ENCODE assay signal across 9 cellular contexts in the genomic region with DNA sequence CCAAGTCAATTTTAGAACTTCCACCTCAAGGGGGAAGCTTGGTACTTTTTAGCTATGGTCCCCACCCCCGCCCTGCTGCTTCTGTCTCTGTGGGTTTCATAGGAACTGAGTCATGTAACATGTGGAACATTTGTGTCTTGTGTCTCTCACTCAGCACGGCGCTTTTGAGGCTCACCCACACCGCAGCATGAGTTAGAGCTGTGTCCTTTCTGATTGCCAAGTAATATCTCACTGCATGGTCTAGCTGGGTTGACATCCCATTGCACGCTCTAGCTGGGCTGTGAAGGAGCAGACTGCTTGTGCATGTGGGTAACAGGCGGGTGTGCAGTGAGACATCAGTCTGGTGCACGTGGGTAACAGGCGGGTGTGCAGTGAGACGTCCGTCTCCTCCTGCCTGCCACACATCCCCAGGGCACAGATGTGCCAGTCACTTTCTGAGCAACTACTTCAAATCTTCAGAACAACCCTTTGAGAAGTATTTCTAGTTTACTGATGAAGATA. TPM values are rescaled to one million over a fixed set of nuclear protein-coding genes. Genes with fewer than 3 reads are reported as not detected.
DNase-seq lines count a peak whose midpoint lies in the region; ATAC-seq, FAIRE-seq and TF ChIP-seq lines count a peak whose summit lies in the region.
"Had no signal": no experiment of that assay in that cellular context is flagged by ENCODE, and none has a peak within 500 bp of the region (broad histone marks: within the 10 kb centered on the region; RNA-seq: fewer than 3 reads in every experiment).

No MANE protein-coding gene starts in this region.

- H3K4me1 ChIP-seq in Karpas-422 (ENCODE audit: low read length) (peaks cover 9% of the 10 kb centered on the region), HepG2 (ENCODE audit: insufficient read depth, low read length) (no peaks in the 10 kb centered on the region), Caco-2 (0 out of 2 replicates have a peak, but pooled peaks cover 6% of the 10 kb centered on the region)

- H3K36me3 ChIP-seq in Karpas-422 (ENCODE audit: insufficient read depth, low read length) (no peaks in the 10 kb centered on the region), HepG2 (replicated peaks in 1 of 2; ENCODE audit: control insufficient read depth in 1 of 2, insufficient read depth in 2 of 2, low read length in 2 of 2) (peaks cover 16 to 34% of the 10 kb centered on the region in 2 experiments; a peak in 4 of 5 replicates), Caco-2 (ENCODE audit: control insufficient read depth, insufficient read depth, low read length) (no peaks in the 10 kb centered on the region)

- CTCF ChIA-PET in HepG2 (lab: Yijun Ruan, JAX; ENCODE audit: low intra/inter-chr PET ratio, low total read pairs) (no interaction called here), Caco-2 (lab: Charles Lee) (interaction anchor here (0.6 kb wide), 1 partner anchor 1459 kb away, joined by 3 read pairs; no protein-coding TSS in a partner anchor)

- no peaks in the 10 kb centered on the region for H3K9me2 ChIP-seq in Karpas-422 (replicated peaks; ENCODE audit: insufficient read depth, low read length)

- H3K79me2 ChIP-seq in Karpas-422 (ENCODE audit: low read length) = no peaks in the 10 kb centered on the region
- no peaks in the 10 kb centered on the region for H3K79me2 ChIP-seq in HepG2 (ENCODE audit: insufficient read depth, low read length)

- peaks cover 5% of the 10 kb centered on the region for H3K4me1 Mint-ChIP-seq in Caco-2 (ENCODE audit: low read depth, unreplicated experiment)
- H3K4me1 Mint-ChIP-seq: nephron had no signal

- intact Hi-C loops in HepG2 (cut with micrococcal nuclease; ENCODE audit: unreplicated experiment) = no loop called here
- intact Hi-C loops in Caco-2 (cut with micrococcal nuclease; ENCODE audit: unreplicated experiment) = no loop called here

- H3K9me3 Mint-ChIP-seq in Caco-2 (ENCODE audit: unreplicated experiment) = no peaks in the 10 kb centered on the region
- H3K9me3 Mint-ChIP-seq: nephron had no signal

- H3K9ac ChIP-seq in Karpas-422 (ENCODE audit: low read length) (no peak overlapping the region), HepG2 (ENCODE audit: insufficient read depth, low read depth, low read length) (no peak overlapping the region)

- no peaks in the 10 kb centered on the region for H4K20me1 ChIP-seq in Karpas-422 (ENCODE audit: insufficient read depth, low read depth, low read length)
- no peaks in the 10 kb centered on the region for H4K20me1 ChIP-seq in HepG2 (ENCODE audit: insufficient read depth, low read length)

- 97% methylated on average over 10 of the region's 10 CpGs for WGBS in HepG2 (ENCODE audit: low lambda C conversion rate)

- no peaks in the 10 kb centered on the region for H3K9me3 ChIP-seq in Karpas-422 (ENCODE audit: low read length)
- H3K9me3 ChIP-seq in HepG2 (ENCODE audit: low read length) = no peaks in the 10 kb centered on the region
- H3K9me3 ChIP-seq in Caco-2 = no peaks in the 10 kb centered on the region

- TF ChIP-seq CTCF in HepG2 (CRISPR knock-in tag; IDR thresholded peaks at IDR 0.05) = no peak
- no peak for TF ChIP-seq CTCF in Caco-2 (IDR thresholded peaks at IDR 0.05; ENCODE audit: insufficient read depth in 1 of 2, low read depth in 1 of 2, low read length in 1 of 2, severe bottlenecking in 1 of 2, unreplicated experiment in 1 of 2)

- H3K36me3 Mint-ChIP-seq in Caco-2 (ENCODE audit: insufficient read depth, unreplicated experiment) = no peaks in the 10 kb centered on the region

- no peaks in the 10 kb centered on the region for H3K27me3 Mint-ChIP-seq in Caco-2 (ENCODE audit: insufficient read depth, unreplicated experiment)

- no peak for FAIRE-seq in HepG2 (lab: Jason Lieb, UNC)

- TF ChIP-seq EP300 in HepG2 (IDR thresholded peaks at IDR 0.05; ENCODE audit: low read depth in 2 of 2, low read length in 2 of 2) (no peak), HepG2 (CRISPR knock-in tag; IDR thresholded peaks at IDR 0.05; ENCODE audit: borderline replicate concordance) (no peak)

- DNase-seq in Karpas-422 (peak; percentile 45), activated T-cell treated with anti-CD3 and anti-CD28 coated beads for 48 hours (ENCODE audit: low read depth) (peak; percentile 79), HepG2 (ENCODE audit: low spot score) (no peak), Caco-2 (no peak), HPDE6-E6E7 (ENCODE audit: extremely low spot score) (no peak), DMS53 treated with DMSO at 0.1 percent for 48 hours (lab: John Stamatoyannopoulos, UW; ENCODE audit: unreplicated experiment) (no peak)
- DNase-seq in stimulated activated CD8-positive, alpha-beta memory T cell treated with anti-CD3 and anti-CD28 coated beads, Interleukin-7, amount 100 ng/mL, for 48 hours (ENCODE audit: extremely low read depth in 1 of 2, low read depth in 1 of 2) = peak; percentile 75 to 90

- TF ChIP-seq RAD21 in HepG2 (CRISPR knock-in tag; IDR thresholded peaks at IDR 0.05) = no peak

- H3K27me3 ChIP-seq in Karpas-422 (ENCODE audit: low read length) (no peaks in the 10 kb centered on the region), HepG2 (ENCODE audit: control insufficient read depth in 1 of 2, insufficient read depth in 2 of 2, low read length in 2 of 2) (no peaks in the 10 kb centered on the region), Caco-2 (replicated peaks; ENCODE audit: control insufficient read depth, insufficient read depth, low read length) (no peaks in the 10 kb centered on the region)

- H2AFZ ChIP-seq in Karpas-422 (ENCODE audit: low read length) (no peak overlapping the region), HepG2 (ENCODE audit: low read length) (no peak overlapping the region)

- in situ Hi-C loops in HepG2 (cut with HindIII; ENCODE audit: extremely low pct_ligation_motif_present, low pct_unique_long_range_greater_than_20kb) = no loop called here

- H3K4me3 Mint-ChIP-seq in Caco-2 (ENCODE audit: unreplicated experiment) = no peak overlapping the region
- H3K4me3 Mint-ChIP-seq: nephron had no signal

- H3K4me3 ChIP-seq in Karpas-422 (ENCODE audit: low read length) (no peak overlapping the region), HepG2 (replicated peaks in 1 of 3; ENCODE audit: insufficient read depth in 1 of 3, low read depth in 2 of 3, low read length in 3 of 3) (no peak overlapping the region), Caco-2 (ENCODE audit: low read depth, low read length) (no peak overlapping the region)

- TF ChIP-seq POLR2A in HepG2 (IDR thresholded peaks at IDR 0.05; ENCODE audit: insufficient read depth in 1 of 2, low read depth in 2 of 2, low read length in 2 of 2) = 0 out of 4 replicates have a peak, but pooled peaks of 1 of the 2 experiments have one; percentile 42

- peak; percentile 63 for ATAC-seq in GM21367 (IDR thresholded peaks at IDR 0.05; ENCODE audit: unreplicated experiment)
- no peak for ATAC-seq in HepG2

- no peak overlapping the region for H3K27ac Mint-ChIP-seq in Caco-2 (ENCODE audit: unreplicated experiment)
- H3K27ac Mint-ChIP-seq: nephron had no signal

- BruUV-seq in HepG2 (replicated peaks; lab: Mats Ljungman, UMichigan) (TSS peak; percentile 5), Caco-2 (replicated peaks; lab: Mats Ljungman, UMichigan) (no TSS peak)

- H3K27ac ChIP-seq in Karpas-422 (ENCODE audit: low read length) (no peak overlapping the region), HepG2 (ENCODE audit: extremely low read length, insufficient read depth, low read length) (no peak overlapping the region)

- H3K4me2 ChIP-seq in Karpas-422 (ENCODE audit: low read depth, low read length, poor library complexity, severe bottlenecking) = no peak overlapping the region
- H3K4me2 ChIP-seq in HepG2 (ENCODE audit: low read depth, low read length) = no peak overlapping the region

- POLR2A ChIA-PET in HepG2 (lab: Yijun Ruan, JAX) = no interaction called here
- POLR2A ChIA-PET in Caco-2 (lab: Charles Lee) = no interaction called here

RNA-seq across cellular contexts. Expression of a gene that starts 26.4 kb away (rescaled TPM):
- total RNA-seq in Karpas-422 (2014; rRNA removed; shearing (Covaris generic); ENCODE audit: low replicate concordance) = 163 and 177 TPM in 2 replicates
- 84.4 and 155 TPM in 2 replicates for total RNA-seq in HepG2 (2016; rRNA removed; fragmentation: Illumina TruSeq; extraction: Trizol)
- 20.4 and 21.0 TPM in 2 replicates for total RNA-seq in HepG2 (2016; cell fraction: cytosol; rRNA removed; fragmentation: Illumina TruSeq; extraction: Trizol; ENCODE audit: low read depth)
- 65.4 and 165 TPM in 2 replicates for total RNA-seq in HepG2 (2016; cell fraction: insoluble cytoplasmic fraction; rRNA removed; fragmentation: Illumina TruSeq; extraction: Trizol)
- total RNA-seq in HepG2 (2016; cell fraction: membrane; rRNA removed; fragmentation: Illumina TruSeq; extraction: Trizol) = 76.8 and 82.0 TPM in 2 replicates
- total RNA-seq in HepG2 (2016; cell fraction: nucleus; rRNA removed; fragmentation: Illumina TruSeq; extraction: Trizol) = 144 and 171 TPM in 2 replicates
- 79.6 and 84.0 TPM in 2 replicates for polyA plus RNA-seq in HepG2 (2011; rRNA removed)
- 58.4 and 80.8 TPM in 2 replicates for polyA plus RNA-seq in HepG2 (2011; cell fraction: cytosol; rRNA removed)
- 118 and 147 TPM in 2 replicates for polyA plus RNA-seq in HepG2 (2011; cell fraction: nucleus; rRNA removed)
- 135 and 207 TPM in 2 replicates for polyA plus RNA-seq in HepG2 (2012)
- polyA plus RNA-seq in HepG2 (2016; cell fraction: cytosol; fragmentation: Illumina TruSeq; extraction: Trizol; ENCODE audit: low read depth) = 17.8 and 19.1 TPM in 2 replicates
- polyA plus RNA-seq in HepG2 (2016; cell fraction: insoluble cytoplasmic fraction; fragmentation: Illumina TruSeq; extraction: Trizol; ENCODE audit: low read depth) = 93.2 and 121 TPM in 2 replicates
- polyA plus RNA-seq in HepG2 (2016; cell fraction: membrane; fragmentation: Illumina TruSeq; extraction: Trizol; ENCODE audit: low read depth) = 56.5 and 59.3 TPM in 2 replicates
- polyA plus RNA-seq in HepG2 (2016; cell fraction: nucleus; fragmentation: Illumina TruSeq; extraction: Trizol; ENCODE audit: insufficient read depth, low read depth) = 307 and 313 TPM in 2 replicates
- 157 and 170 TPM in 2 replicates for polyA minus RNA-seq in HepG2 (2011; rRNA and poly(A)+ RNA removed; ENCODE audit: low replicate concordance)
- polyA minus RNA-seq in HepG2 (2011; cell fraction: cytosol; rRNA and poly(A)+ RNA removed) = 88.7 and 88.8 TPM in 2 replicates
- polyA minus RNA-seq in HepG2 (2011; cell fraction: nucleus; rRNA and poly(A)+ RNA removed) = 35.7 and 42.5 TPM in 2 replicates
- 495 and 534 TPM in 2 replicates for total RNA-seq in Caco-2 (2022)

RNA-seq across cellular contexts. Expression of a gene that starts 40.6 kb away (rescaled TPM):
- not detected in 2 replicates for total RNA-seq in Karpas-422 (2014; rRNA removed; shearing (Covaris generic); ENCODE audit: low replicate concordance)
- 85.7 and 106 TPM in 2 replicates for total RNA-seq in HepG2 (2016; rRNA removed; fragmentation: Illumina TruSeq; extraction: Trizol)
- total RNA-seq in HepG2 (2016; cell fraction: cytosol; rRNA removed; fragmentation: Illumina TruSeq; extraction: Trizol; ENCODE audit: low read depth) = 32.7 and 37.9 TPM in 2 replicates
- total RNA-seq in HepG2 (2016; cell fraction: insoluble cytoplasmic fraction; rRNA removed; fragmentation: Illumina TruSeq; extraction: Trizol) = 85.8 and 97.2 TPM in 2 replicates
- total RNA-seq in HepG2 (2016; cell fraction: membrane; rRNA removed; fragmentation: Illumina TruSeq; extraction: Trizol) = 29.8 and 38.9 TPM in 2 replicates
- total RNA-seq in HepG2 (2016; cell fraction: nucleus; rRNA removed; fragmentation: Illumina TruSeq; extraction: Trizol) = 97.3 and 115 TPM in 2 replicates
- 66.8 and 70.0 TPM in 2 replicates for polyA plus RNA-seq in HepG2 (2011; rRNA removed)
- polyA plus RNA-seq in HepG2 (2011; cell fraction: cytosol; rRNA removed) = 69.7 and 71.1 TPM in 2 replicates
- 186 and 199 TPM in 2 replicates for polyA plus RNA-seq in HepG2 (2011; cell fraction: nucleus; rRNA removed)
- 44.2 and 48.2 TPM in 2 replicates for polyA plus RNA-seq in HepG2 (2012)
- polyA plus RNA-seq in HepG2 (2016; cell fraction: cytosol; fragmentation: Illumina TruSeq; extraction: Trizol; ENCODE audit: low read depth) = 21.5 and 23.0 TPM in 2 replicates
- 68.8 and 71.9 TPM in 2 replicates for polyA plus RNA-seq in HepG2 (2016; cell fraction: insoluble cytoplasmic fraction; fragmentation: Illumina TruSeq; extraction: Trizol; ENCODE audit: low read depth)
- polyA plus RNA-seq in HepG2 (2016; cell fraction: membrane; fragmentation: Illumina TruSeq; extraction: Trizol; ENCODE audit: low read depth) = 18.4 and 18.5 TPM in 2 replicates
- polyA plus RNA-seq in HepG2 (2016; cell fraction: nucleus; fragmentation: Illumina TruSeq; extraction: Trizol; ENCODE audit: insufficient read depth, low read depth) = 127 and 130 TPM in 2 replicates
- polyA minus RNA-seq in HepG2 (2011; rRNA and poly(A)+ RNA removed; ENCODE audit: low replicate concordance) = 132 TPM in 1 of 2 replicates, not detected in the other
- polyA minus RNA-seq in HepG2 (2011; cell fraction: cytosol; rRNA and poly(A)+ RNA removed) = 12.6 and 15.9 TPM in 2 replicates
- polyA minus RNA-seq in HepG2 (2011; cell fraction: nucleus; rRNA and poly(A)+ RNA removed) = 114 and 132 TPM in 2 replicates
- 0.74 and 1.7 TPM in 2 replicates for total RNA-seq in Caco-2 (2022)

RNA-seq across cellular contexts. Expression of a gene that starts 55.5 kb away (rescaled TPM):
- 30.1 and 36.5 TPM in 2 replicates for total RNA-seq in Karpas-422 (2014; rRNA removed; shearing (Covaris generic); ENCODE audit: low replicate concordance)
- total RNA-seq in HepG2 (2016; rRNA removed; fragmentation: Illumina TruSeq; extraction: Trizol) (13.0 and 20.2 TPM in 2 replicates), Caco-2 (2022) (44.4 and 50.6 TPM in 2 replicates)
- total RNA-seq in HepG2 (2016; cell fraction: cytosol; rRNA removed; fragmentation: Illumina TruSeq; extraction: Trizol; ENCODE audit: low read depth) = 63.3 and 63.4 TPM in 2 replicates
- total RNA-seq in HepG2 (2016; cell fraction: insoluble cytoplasmic fraction; rRNA removed; fragmentation: Illumina TruSeq; extraction: Trizol) = 11.2 and 21.0 TPM in 2 replicates
- total RNA-seq in HepG2 (2016; cell fraction: membrane; rRNA removed; fragmentation: Illumina TruSeq; extraction: Trizol) = 26.8 and 28.3 TPM in 2 replicates
- 25.5 and 26.4 TPM in 2 replicates for total RNA-seq in HepG2 (2016; cell fraction: nucleus; rRNA removed; fragmentation: Illumina TruSeq; extraction: Trizol)
- polyA plus RNA-seq in HepG2 (2011; rRNA removed) = 23.8 and 24.6 TPM in 2 replicates
- polyA plus RNA-seq in HepG2 (2011; cell fraction: cytosol; rRNA removed) = 21.1 and 26.1 TPM in 2 replicates
- 58.9 and 72.7 TPM in 2 replicates for polyA plus RNA-seq in HepG2 (2011; cell fraction: nucleus; rRNA removed)
- polyA plus RNA-seq in HepG2 (2012) = 16.2 and 18.3 TPM in 2 replicates
- 6.1 and 6.3 TPM in 2 replicates for polyA plus RNA-seq in HepG2 (2016; cell fraction: cytosol; fragmentation: Illumina TruSeq; extraction: Trizol; ENCODE audit: low read depth)
- polyA plus RNA-seq in HepG2 (2016; cell fraction: insoluble cytoplasmic fraction; fragmentation: Illumina TruSeq; extraction: Trizol; ENCODE audit: low read depth) = 10.3 and 13.0 TPM in 2 replicates
- polyA plus RNA-seq in HepG2 (2016; cell fraction: membrane; fragmentation: Illumina TruSeq; extraction: Trizol; ENCODE audit: low read depth) = 7.4 and 8.4 TPM in 2 replicates
- 24.7 and 27.2 TPM in 2 replicates for polyA plus RNA-seq in HepG2 (2016; cell fraction: nucleus; fragmentation: Illumina TruSeq; extraction: Trizol; ENCODE audit: insufficient read depth, low read depth)
- polyA minus RNA-seq in HepG2 (2011; rRNA and poly(A)+ RNA removed; ENCODE audit: low replicate concordance) = 44.9 and 76.3 TPM in 2 replicates
- 24.6 and 25.1 TPM in 2 replicates for polyA minus RNA-seq in HepG2 (2011; cell fraction: cytosol; rRNA and poly(A)+ RNA removed)
- 76.5 and 78.6 TPM in 2 replicates for polyA minus RNA-seq in HepG2 (2011; cell fraction: nucleus; rRNA and poly(A)+ RNA removed)

Comparison
In these comparisons a context has a peak if more than half of its experiments do, and no peak if none do; other contexts are left out.
1. DNase-seq: peak in Karpas-422 (single experiment), activated T-cell treated with anti-CD3 and anti-CD28 coated beads for 48 hours (single experiment) and stimulated activated CD8-positive, alpha-beta memory T cell treated with anti-CD3 and anti-CD28 coated beads, Interleukin-7, amount 100 ng/mL, for 48 hours (2 of 2); none in HepG2 (single experiment), Caco-2 (0 of 2), HPDE6-E6E7 (single experiment) and DMS53 treated with DMSO at 0.1 percent for 48 hours (single experiment).
2. RNA of a gene that starts 40.6 kb away (total RNA-seq): 29.8 to 115 TPM in HepG2; 0.74 to 1.7 TPM in Caco-2 and not detected in Karpas-422; every median in the first group is over 10 times any median in the second.